In genomic region chr11:110710520-110711381, GRCh38 we compare ENCODE assay signal across 8 cellular contexts. TPM values are rescaled to one million over a fixed set of nuclear protein-coding genes. Genes with fewer than 3 reads are reported as not detected.
DNase-seq lines count a peak whose midpoint lies in the region; ATAC-seq and TF ChIP-seq lines count a peak whose summit lies in the region.

No MANE protein-coding gene starts in this region.

- H3K4me3 ChIP-seq in naive thymus-derived CD4-positive, alpha-beta T cell (ENCODE audit: low read length) = no peak overlapping the region

- peaks cover 68 to 76% (median 70%) of the 10 kb centered on the region in 5 donors for H3K27me3 Mint-ChIP-seq in naive thymus-derived CD4-positive, alpha-beta T cell

- CTCF ChIA-PET in naive thymus-derived CD4-positive, alpha-beta T cell (lab: Charles Lee) = no interaction called here

- H3K4me3 Mint-ChIP-seq in naive thymus-derived CD4-positive, alpha-beta T cell = peak overlapping the region; percentile 62 to 84 (median 74)

- H3K4me1 ChIP-seq in naive thymus-derived CD4-positive, alpha-beta T cell (ENCODE audit: control insufficient read depth in 2 of 2, insufficient read depth in 2 of 2, low read length in 2 of 2) = peaks cover 3 to 7% of the 10 kb centered on the region in 2 donors

- ATAC-seq in SK-N-SH treated with all-trans-retinoic acid at 6 μM for 48 hours (peak; percentile 20), GM19351 (IDR thresholded peaks at IDR 0.05; ENCODE audit: unreplicated experiment) (no peak)
- no peak for ATAC-seq in naive thymus-derived CD4-positive, alpha-beta T cell

- no peak overlapping the region for H3K27ac ChIP-seq in naive thymus-derived CD4-positive, alpha-beta T cell (ENCODE audit: low read depth, low read length)

- H3K27me3 ChIP-seq in naive thymus-derived CD4-positive, alpha-beta T cell (ENCODE audit: control insufficient read depth in 2 of 2, insufficient read depth in 2 of 2, low read length in 2 of 2) = peaks cover 3 to 11% of the 10 kb centered on the region in 2 donors

- peaks cover 13 to 28% (median 19%) of the 10 kb centered on the region in 7 donors for H3K4me1 Mint-ChIP-seq in naive thymus-derived CD4-positive, alpha-beta T cell

- DNase-seq in NCI-H82 (lab: John Stamatoyannopoulos, UW) (peak; percentile 61), NCI-H82 treated with DMSO at 0.1 percent for 48 hours (lab: John Stamatoyannopoulos, UW; ENCODE audit: unreplicated experiment) (no peak), fibroblast of gingiva (ENCODE audit: low read depth) (peak; percentile 15), foreskin melanocyte (no peak)
- peak in 1 of 9 donors; percentile 1 for DNase-seq in naive thymus-derived CD4-positive, alpha-beta T cell
- no peak for DNase-seq in stimulated activated naive CD4-positive, alpha-beta T cell (lab: John Stamatoyannopoulos, UW)

- H3K9me3 ChIP-seq in naive thymus-derived CD4-positive, alpha-beta T cell (ENCODE audit: control insufficient read depth in 2 of 3, low read length in 3 of 3) = no peaks in the 10 kb centered on the region

- no peaks in the 10 kb centered on the region for H3K36me3 ChIP-seq in naive thymus-derived CD4-positive, alpha-beta T cell (ENCODE audit: control insufficient read depth in 2 of 3, insufficient read depth in 3 of 3, low read length in 3 of 3)

- H3K9me3 Mint-ChIP-seq in naive thymus-derived CD4-positive, alpha-beta T cell = peaks cover 0 to 5% (median 0%) of the 10 kb centered on the region in 11 donors

- H3K36me3 Mint-ChIP-seq in naive thymus-derived CD4-positive, alpha-beta T cell = no peaks in the 10 kb centered on the region

- POLR2A ChIA-PET in naive thymus-derived CD4-positive, alpha-beta T cell (lab: Charles Lee) = no interaction called here

- intact Hi-C loops in naive thymus-derived CD4-positive, alpha-beta T cell (cut with micrococcal nuclease) = loop anchor here (10.0 kb wide), 2 partner anchors 256 to 524 kb away; no protein-coding TSS in a partner anchor

- H3K27ac Mint-ChIP-seq in naive thymus-derived CD4-positive, alpha-beta T cell = no peak overlapping the region

TF ChIP-seq in SK-N-SH treated with all-trans-retinoic acid at 6 μM for 48 hours, 23 proteins besides CTCF, POLR2A, EP300 and RAD21:
- TF ChIP-seq RARB (CRISPR knock-in tag; IDR thresholded peaks at IDR 0.05) = no peak
- no peak for TF ChIP-seq ESRRG (CRISPR knock-in tag; IDR thresholded peaks at IDR 0.05)
- no peak for TF ChIP-seq SNAI2 (CRISPR knock-in tag; IDR thresholded peaks at IDR 0.05)
- TF ChIP-seq ZFP30 (CRISPR knock-in tag; IDR thresholded peaks at IDR 0.05) = no peak
- TF ChIP-seq ISL1 (CRISPR knock-in tag; IDR thresholded peaks at IDR 0.05) = no peak
- no peak for TF ChIP-seq BACH2 (CRISPR knock-in tag; IDR thresholded peaks at IDR 0.05; ENCODE audit: borderline replicate concordance)
- no peak for TF ChIP-seq OSR1 (CRISPR knock-in tag; IDR thresholded peaks at IDR 0.05)
- TF ChIP-seq TCF4 (CRISPR knock-in tag; IDR thresholded peaks at IDR 0.05; ENCODE audit: borderline replicate concordance) = no peak
- TF ChIP-seq ZFP3 (CRISPR knock-in tag; IDR thresholded peaks at IDR 0.05) = no peak
- TF ChIP-seq TSHZ2 (CRISPR knock-in tag; IDR thresholded peaks at IDR 0.05) = no peak
- TF ChIP-seq GLIS3 (CRISPR knock-in tag; IDR thresholded peaks at IDR 0.05) = no peak
- TF ChIP-seq ZNF565 (CRISPR knock-in tag; conservative IDR thresholded peaks at IDR 0.05; ENCODE audit: low read depth) = no peak
- no peak for TF ChIP-seq PATZ1 (CRISPR knock-in tag; IDR thresholded peaks at IDR 0.05; ENCODE audit: borderline replicate concordance)
- no peak for TF ChIP-seq TOX (CRISPR knock-in tag; IDR thresholded peaks at IDR 0.05; ENCODE audit: borderline replicate concordance)
- TF ChIP-seq CREB5 (CRISPR knock-in tag; IDR thresholded peaks at IDR 0.05; ENCODE audit: low read depth) = no peak
TF ChIP-seq in SK-N-SH treated with all-trans-retinoic acid at 6 μM for 48 hours: peak in this region for 0.

RNA-seq across cellular contexts. Expression of gene ARHGAP20, which starts 1.5 kb away (rescaled TPM):
- total RNA-seq in naive thymus-derived CD4-positive, alpha-beta T cell = under 1 TPM in 2 of 5 experiments, not detected in 3; 0.08 to 0.11 TPM
- polyA plus RNA-seq in naive thymus-derived CD4-positive, alpha-beta T cell = not detected

Comparison
In these comparisons a context has a peak if more than half of its experiments do, and no peak if none do; other contexts are left out.
1. DNase-seq: peak in NCI-H82 (single experiment) and fibroblast of gingiva (single experiment); none in NCI-H82 treated with DMSO at 0.1 percent for 48 hours (single experiment), stimulated activated naive CD4-positive, alpha-beta T cell (0 of 6) and foreskin melanocyte (single experiment).